Comparison of ENCODE assay signal across 15 cellular contexts in the genomic region with DNA sequence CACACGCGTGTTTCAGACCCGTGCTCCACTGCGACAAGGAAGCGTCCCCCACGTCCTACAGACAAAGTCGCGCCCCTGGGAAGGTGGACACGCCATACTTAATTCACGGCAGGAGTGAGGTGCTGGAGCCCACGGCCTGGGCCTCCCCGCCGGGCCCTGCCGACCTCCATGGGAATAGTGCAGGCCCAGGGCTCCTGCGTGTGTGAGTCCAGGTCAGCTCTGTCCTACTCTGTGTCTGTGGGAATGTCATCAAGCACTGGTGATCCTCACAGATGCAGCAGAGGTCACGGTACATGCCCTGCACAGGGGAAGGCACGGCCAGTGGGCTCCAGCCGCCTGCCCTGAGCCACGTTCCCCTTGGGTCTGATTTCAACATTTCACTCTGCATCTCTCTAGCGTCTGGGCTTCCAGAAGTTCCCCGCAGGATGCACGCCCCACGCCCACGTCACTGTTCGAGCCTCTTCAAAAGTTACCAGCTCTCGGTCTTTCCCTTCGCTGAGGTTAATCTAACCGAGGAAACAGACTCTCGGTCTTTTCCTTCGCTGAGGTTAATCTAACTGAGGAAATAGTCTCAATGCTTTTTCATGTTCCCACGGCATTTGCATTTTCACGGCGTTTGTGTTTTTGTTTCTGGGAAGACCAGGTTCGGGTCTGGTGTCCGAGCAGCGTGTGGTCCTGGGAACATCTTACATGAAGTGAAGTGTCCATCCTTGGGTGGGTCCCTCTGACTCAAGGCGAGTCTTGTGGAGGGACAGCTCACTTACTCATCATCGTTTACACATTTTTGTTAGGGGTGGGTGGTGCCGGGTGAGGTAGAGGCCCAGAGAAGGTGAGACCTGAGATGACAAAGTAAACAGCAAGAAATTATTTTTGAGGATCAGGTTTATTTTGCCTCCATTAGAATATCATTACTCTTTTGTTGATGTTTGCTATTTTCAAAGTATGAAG.
DNase-seq lines count a peak whose midpoint lies in the region; ATAC-seq and TF ChIP-seq lines count a peak whose summit lies in the region.
"Had no signal": no experiment of that assay in that cellular context is flagged by ENCODE, and none has a peak within 500 bp of the region (broad histone marks: within the 10 kb centered on the region; RNA-seq: fewer than 3 reads in every experiment).

No MANE protein-coding gene starts in this region.

- no peaks in the 10 kb centered on the region for H3K9me3 Mint-ChIP-seq in activated B cell treated with CpG ODN at 0.5 μM for 24 hours
- no peaks in the 10 kb centered on the region for H3K9me3 Mint-ChIP-seq in memory B cell
- H3K9me3 Mint-ChIP-seq: WTC11 had no signal

- peaks cover 69% of the 10 kb centered on the region for H3K4me1 Mint-ChIP-seq in activated B cell treated with CpG ODN at 0.5 μM for 24 hours
- H3K4me1 Mint-ChIP-seq in memory B cell, result peaks cover 37% of the 10 kb centered on the region

- POLR2A ChIA-PET in activated B cell treated with CpG ODN at 0.5 μM for 24 hours (lab: Charles Lee), result interaction anchor here (1.0 to 1.9 kb wide), 2 partner anchors 8 to 10 kb away, joined by 3 to 4 read pairs; no protein-coding TSS in a partner anchor
- POLR2A ChIA-PET in GM10248 (lab: Yijun Ruan, JAX), result no interaction called here

- H3K36me3 Mint-ChIP-seq in activated B cell treated with CpG ODN at 0.5 μM for 24 hours (ENCODE audit: low read depth), result no peaks in the 10 kb centered on the region
- no peaks in the 10 kb centered on the region for H3K36me3 Mint-ChIP-seq in memory B cell
- H3K36me3 Mint-ChIP-seq: WTC11 had no signal

- intact Hi-C loops in activated B cell treated with CpG ODN at 0.5 μM for 24 hours (cut with micrococcal nuclease), result no loop called here

- ATAC-seq in activated B cell treated with CpG ODN at 0.5 μM for 24 hours (ENCODE audit: low read depth) (peak; percentile 54), memory B cell (ENCODE audit: low read depth) (peak; percentile 83)
- ATAC-seq: GM12878, Right ventricle myocardium inferior, sciatic nerve, WTC11 had no signal

- TF ChIP-seq CTCF in activated B cell treated with CpG ODN at 0.5 μM for 24 hours (IDR thresholded peaks at IDR 0.05), result no peak
- TF ChIP-seq CTCF in GM10248 (IDR thresholded peaks at IDR 0.05; ENCODE audit: control extremely low read depth, extremely low read depth, low read depth, missing control alignments), result no peak
- TF ChIP-seq CTCF in GM13976 (IDR thresholded peaks at IDR 0.05; ENCODE audit: borderline replicate concordance, control extremely low read depth, extremely low read depth, insufficient read depth, missing control alignments), result no peak

- H3K4me3 Mint-ChIP-seq in activated B cell treated with CpG ODN at 0.5 μM for 24 hours, result peak overlapping the region; percentile 64
- peak overlapping the region; percentile 66 for H3K4me3 Mint-ChIP-seq in memory B cell
- H3K4me3 Mint-ChIP-seq: WTC11 had no signal

- DNase-seq in stimulated activated naive CD4-positive, alpha-beta T cell (lab: John Stamatoyannopoulos, UW), result peak in 5 of 6 experiments; percentile 5 to 51 (median 27)
- DNase-seq in stimulated activated naive CD4-positive, alpha-beta T cell treated with Interleukin-2 at 50 U/mL for 16 hours (lab: John Stamatoyannopoulos, UW), result no peak
- no peak for DNase-seq in activated B cell treated with CpG ODN at 0.5 μM for 24 hours
- DNase-seq in memory B cell (ENCODE audit: low spot score in 2 of 2), result peak; percentile 49 to 60
- DNase-seq in GM10248 (ENCODE audit: extremely low spot score), result no peak
- DNase-seq in GM13976 (ENCODE audit: low spot score), result no peak
- DNase-seq in A172 (ENCODE audit: low spot score), result no peak
- DNase-seq: anterior cingulate cortex, hippocampal formation, kidney glomerular epithelial cell, NCI-H1694 had no signal

- H3K27ac Mint-ChIP-seq in activated B cell treated with CpG ODN at 0.5 μM for 24 hours (peak overlapping the region; percentile 81), memory B cell (peak overlapping the region; percentile 88)
- H3K27ac Mint-ChIP-seq: WTC11 had no signal

- in situ Hi-C loops in GM13976 (cut with MboI; ENCODE audit: low sequenced_read_pairs, unreplicated experiment), result no loop called here

- no peaks in the 10 kb centered on the region for H3K27me3 Mint-ChIP-seq in activated B cell treated with CpG ODN at 0.5 μM for 24 hours
- no peaks in the 10 kb centered on the region for H3K27me3 Mint-ChIP-seq in memory B cell

- CTCF ChIA-PET in activated B cell treated with CpG ODN at 0.5 μM for 24 hours (lab: Charles Lee), result no interaction called here
- CTCF ChIA-PET in GM10248 (lab: Yijun Ruan, JAX), result no interaction called here

Comparison
In these comparisons a context has a peak if more than half of its experiments do, and no peak if none do; other contexts are left out.
1. DNase-seq: peak in stimulated activated naive CD4-positive, alpha-beta T cell (5 of 6) and memory B cell (2 of 2); none in stimulated activated naive CD4-positive, alpha-beta T cell treated with Interleukin-2 at 50 U/mL for 16 hours (single experiment), activated B cell treated with CpG ODN at 0.5 μM for 24 hours (single experiment), GM10248 (single experiment), GM13976 (single experiment) and A172 (single experiment).